ENCODE assay signal across 8 cellular contexts in the genomic region with DNA sequence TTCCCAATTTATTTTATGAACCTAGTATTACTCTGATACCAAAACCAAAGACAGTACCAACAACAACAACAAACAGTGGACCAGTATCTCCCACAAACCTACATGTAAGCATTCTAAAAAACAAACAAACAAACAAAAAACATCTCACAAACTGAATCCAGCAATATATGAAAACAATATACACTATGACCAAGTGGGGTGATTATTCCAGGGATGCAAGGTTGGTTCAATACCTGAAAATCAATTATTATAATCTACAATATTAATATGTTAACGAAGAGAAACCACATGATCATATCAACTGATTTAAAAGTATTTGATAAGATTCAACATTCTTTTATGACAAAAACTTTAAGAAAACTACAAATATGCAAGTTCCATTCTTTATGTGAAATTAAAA.
"Had no signal": no experiment of that assay in that cellular context is flagged by ENCODE, and none has a peak within 500 bp of the region (broad histone marks: within the 10 kb centered on the region; RNA-seq: fewer than 3 reads in every experiment).

No MANE protein-coding gene starts in this region.

- ATAC-seq: GM12878 had no signal

- H3K4me3 ChIP-seq: GM12878 had no signal

- FAIRE-seq: G401.6, GM12878, GM12891, GM12892, GM18507, GM19239 had no signal

- DNase-seq: GDM1, GF-D8 had no signal
